In the genomic region with DNA sequence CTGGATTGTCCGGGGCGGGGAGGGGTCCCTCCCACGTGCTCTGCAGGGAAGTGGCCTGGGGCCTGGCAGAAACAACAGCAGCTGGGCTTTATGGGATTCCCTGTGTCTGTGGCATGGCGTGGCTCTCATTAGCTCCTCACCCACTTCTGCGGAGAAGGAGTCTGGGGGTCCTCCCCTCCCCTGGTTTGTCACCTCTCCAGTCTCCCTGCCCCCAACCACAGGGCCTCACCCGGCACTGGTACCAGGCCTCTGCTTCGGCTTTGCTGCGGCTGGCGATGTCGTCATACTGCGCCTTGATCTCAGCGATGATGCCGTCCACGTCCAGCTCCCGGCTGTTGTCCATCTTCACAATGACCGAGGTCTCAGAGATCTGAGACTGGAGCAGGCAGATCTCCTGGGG, we compare ENCODE assay signal across 26 cellular contexts. TPM values are rescaled to one million over a fixed set of nuclear protein-coding genes. Genes with fewer than 3 reads are reported as not detected.
A peak's percentile ranks its signal among the peaks of the same experiment; 100 is the strongest.
DNase-seq lines count a peak whose midpoint lies in the region; ATAC-seq, FAIRE-seq and TF ChIP-seq lines count a peak whose summit lies in the region.
"Had no signal": no experiment of that assay in that cellular context is flagged by ENCODE, and none has a peak within 500 bp of the region (broad histone marks: within the 10 kb centered on the region; RNA-seq: fewer than 3 reads in every experiment).

No MANE protein-coding gene starts in this region.

- ATAC-seq in GM21529 (IDR thresholded peaks at IDR 0.05; ENCODE audit: unreplicated experiment) (no peak), HG02571 (IDR thresholded peaks at IDR 0.05; ENCODE audit: unreplicated experiment) (no peak)
- ATAC-seq: A549 had no signal

- 93 to 96% methylated on average over 16 of the region's 16 CpGs for whole genome bisulfite sequencing in sigmoid colon, 2 donors

- TF ChIP-seq CTCF in HEK293 (tag by site-specific recombination; IDR thresholded peaks at IDR 0.05) = no peak
- TF ChIP-seq CTCF in kidney (IDR thresholded peaks at IDR 0.05; ENCODE audit: borderline replicate concordance, extremely low read depth, insufficient read depth) = no peak
- no peak for TF ChIP-seq CTCF in sigmoid colon (IDR thresholded peaks at IDR 0.05)

- intact Hi-C loops in kidney (cut with DNase I) (no loop called here), sigmoid colon (cut with DNase I) (no loop called here)

- H3K4me3 ChIP-seq in HEK293 (ENCODE audit: low read depth, low read length) (no peak overlapping the region), kidney (ENCODE audit: low read length in 2 of 2) (no peak overlapping the region), sigmoid colon (no peak overlapping the region)
- H3K4me3 ChIP-seq: A549; BLaER1 treated with 17β-estradiol and CSF1 and Interleukin-3, amounts not matched to agents 10 nM and 100 nM had no signal

- FAIRE-seq in kidney (lab: Jason Lieb, UNC) = no peak
- FAIRE-seq: A549, GM12891, GM18507, H54 had no signal

- no peak for TF ChIP-seq EP300 in sigmoid colon (IDR thresholded peaks at IDR 0.05)

- no peak overlapping the region for H3K9ac ChIP-seq in kidney (ENCODE audit: low read length in 2 of 2)
- H3K9ac ChIP-seq: BLaER1 treated with 17β-estradiol and CSF1 and Interleukin-3, amounts not matched to agents 10 nM and 100 nM had no signal

- POLR2A ChIA-PET in HEK293 (lab: Yijun Ruan, JAX) = no interaction called here

- no peaks in the 10 kb centered on the region for H3K27me3 ChIP-seq in sigmoid colon
- H3K27me3 ChIP-seq: BE2C; BLaER1 treated with 17β-estradiol and CSF1 and Interleukin-3, amounts not matched to agents 10 nM and 100 nM had no signal

- CTCF ChIA-PET in HEK293 (lab: Yijun Ruan, JAX) = interaction anchor here (1.1 to 1.6 kb wide), 2 partner anchors 27 to 471 kb away, joined by 4 read pairs; no protein-coding TSS in a partner anchor

- no peaks in the 10 kb centered on the region for H3K36me3 ChIP-seq in HEK293 (ENCODE audit: control insufficient read depth in 2 of 2, insufficient read depth in 1 of 2, low read length in 2 of 2)
- H3K36me3 ChIP-seq in kidney (ENCODE audit: control insufficient read depth in 1 of 2, insufficient read depth in 2 of 2, low read length in 2 of 2) = no peaks in the 10 kb centered on the region
- H3K36me3 ChIP-seq in sigmoid colon = no peaks in the 10 kb centered on the region
- H3K36me3 ChIP-seq: BE2C; BLaER1 treated with 17β-estradiol and CSF1 and Interleukin-3, amounts not matched to agents 10 nM and 100 nM had no signal

- DNase-seq in kidney = peak; percentile 61
- peak; percentile 57 for DNase-seq in sigmoid colon
- no peak for DNase-seq in NCI-H82 (lab: John Stamatoyannopoulos, UW)
- DNase-seq in NCI-H1048 (lab: John Stamatoyannopoulos, UW) = no peak
- DNase-seq: 8988T; ACHN; AML-193; BE2C; Calu3; CD4-positive, alpha-beta memory T cell; COR-L47; DMS53; DMS79 treated with DMSO at 0.1 percent for 48 hours; GF-D8; GOT3; HCEC 1CT had no signal

- H3K27ac ChIP-seq in HEK293 (ENCODE audit: extremely low read depth, low read depth, low read length) = no peak overlapping the region
- no peak overlapping the region for H3K27ac ChIP-seq in kidney (ENCODE audit: low read depth in 2 of 2, low read length in 2 of 2)
- no peak overlapping the region for H3K27ac ChIP-seq in sigmoid colon
- H3K27ac ChIP-seq: A549; BLaER1 treated with 17β-estradiol and CSF1 and Interleukin-3, amounts not matched to agents 10 nM and 100 nM had no signal

- no peaks in the 10 kb centered on the region for H3K9me3 ChIP-seq in HEK293 (ENCODE audit: control insufficient read depth, insufficient read depth, low read depth, low read length)
- no peaks in the 10 kb centered on the region for H3K9me3 ChIP-seq in kidney (ENCODE audit: control insufficient read depth in 1 of 2, low read length in 2 of 2)
- H3K9me3 ChIP-seq in sigmoid colon = no peaks in the 10 kb centered on the region
- H3K9me3 ChIP-seq: A549; BE2C; BLaER1 treated with 17β-estradiol and CSF1 and Interleukin-3, amounts not matched to agents 10 nM and 100 nM had no signal

- no peak for TF ChIP-seq POLR2A in sigmoid colon (IDR thresholded peaks at IDR 0.05)

- H3K4me1 ChIP-seq in HEK293 (ENCODE audit: control insufficient read depth, insufficient read depth, low read length) (no peaks in the 10 kb centered on the region), kidney (ENCODE audit: control insufficient read depth in 1 of 2, insufficient read depth in 1 of 2, low read depth in 1 of 2, low read length in 2 of 2) (no peaks in the 10 kb centered on the region), sigmoid colon (no peaks in the 10 kb centered on the region)
- H3K4me1 ChIP-seq: BE2C had no signal

TF ChIP-seq in HEK293, 187 proteins besides CTCF, POLR2A, EP300 and RAD21:
- TF ChIP-seq SCRT2 (tag by site-specific recombination; IDR thresholded peaks at IDR 0.05) = no peak
- no peak for TF ChIP-seq SETDB1 (IDR thresholded peaks at IDR 0.05; ENCODE audit: insufficient read length, low read length)
- no peak for TF ChIP-seq REPIN1 (tag by site-specific recombination; IDR thresholded peaks at IDR 0.05; ENCODE audit: low read depth)
- peak; percentile 13; the same call in 1 of the 2 replicates for TF ChIP-seq ZIC2 (tag by site-specific recombination; IDR thresholded peaks at IDR 0.05)
- TF ChIP-seq, protein P1, sequence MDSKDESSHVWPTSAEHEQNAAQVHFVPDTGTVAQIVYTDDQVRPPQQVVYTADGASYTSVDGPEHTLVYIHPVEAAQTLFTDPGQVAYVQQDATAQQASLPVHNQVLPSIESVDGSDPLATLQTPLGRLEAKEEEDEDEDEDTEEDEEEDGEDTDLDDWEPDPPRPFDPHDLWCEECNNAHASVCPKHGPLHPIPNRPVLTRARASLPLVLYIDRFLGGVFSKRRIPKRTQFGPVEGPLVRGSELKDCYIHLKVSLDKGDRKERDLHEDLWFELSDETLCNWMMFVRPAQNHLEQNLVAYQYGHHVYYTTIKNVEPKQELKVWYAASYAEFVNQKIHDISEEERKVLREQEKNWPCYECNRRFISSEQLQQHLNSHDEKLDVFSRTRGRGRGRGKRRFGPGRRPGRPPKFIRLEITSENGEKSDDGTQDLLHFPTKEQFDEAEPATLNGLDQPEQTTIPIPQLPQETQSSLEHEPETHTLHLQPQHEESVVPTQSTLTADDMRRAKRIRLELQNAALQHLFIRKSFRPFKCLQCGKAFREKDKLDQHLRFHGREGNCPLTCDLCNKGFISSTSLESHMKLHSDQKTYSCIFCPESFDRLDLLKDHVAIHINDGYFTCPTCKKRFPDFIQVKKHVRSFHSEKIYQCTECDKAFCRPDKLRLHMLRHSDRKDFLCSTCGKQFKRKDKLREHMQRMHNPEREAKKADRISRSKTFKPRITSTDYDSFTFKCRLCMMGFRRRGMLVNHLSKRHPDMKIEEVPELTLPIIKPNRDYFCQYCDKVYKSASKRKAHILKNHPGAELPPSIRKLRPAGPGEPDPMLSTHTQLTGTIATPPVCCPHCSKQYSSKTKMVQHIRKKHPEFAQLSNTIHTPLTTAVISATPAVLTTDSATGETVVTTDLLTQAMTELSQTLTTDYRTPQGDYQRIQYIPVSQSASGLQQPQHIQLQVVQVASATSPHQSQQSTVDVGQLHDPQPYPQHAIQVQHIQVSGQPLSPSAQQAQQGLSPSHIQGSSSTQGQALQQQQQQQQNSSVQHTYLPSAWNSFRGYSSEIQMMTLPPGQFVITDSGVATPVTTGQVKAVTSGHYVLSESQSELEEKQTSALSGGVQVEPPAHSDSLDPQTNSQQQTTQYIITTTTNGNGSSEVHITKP (tag by site-specific recombination; IDR thresholded peaks at IDR 0.05) = no peak
- no peak for TF ChIP-seq ZNF2 (tag by site-specific recombination; IDR thresholded peaks at IDR 0.05)
- TF ChIP-seq ZNF114 (tag by site-specific recombination; IDR thresholded peaks at IDR 0.05) = no peak

RNA-seq across cellular contexts. Expression of a gene that starts 6.4 kb away (rescaled TPM):
- total RNA-seq in kidney (not detected), sigmoid colon (not detected)
- polyA plus RNA-seq in kidney (ENCODE audit: insufficient read depth, low read depth, low replicate concordance) (not detected), sigmoid colon (under 1 TPM in 1 of 3 donors, not detected in 2; 0.03 TPM)
- total RNA-seq: Calu3; CD4-positive, alpha-beta memory T cell; Daoy; G401 had no signal
- polyA plus RNA-seq: A549; CD4-positive, alpha-beta memory T cell had no signal

RNA-seq across cellular contexts. Expression of a gene that starts 14.3 kb away (rescaled TPM):
- not detected for total RNA-seq in kidney
- not detected for polyA plus RNA-seq in kidney (ENCODE audit: insufficient read depth, low read depth, low replicate concordance)
- total RNA-seq in sigmoid colon = not detected
- polyA plus RNA-seq in sigmoid colon = not detected
- total RNA-seq: Calu3; CD4-positive, alpha-beta memory T cell; Daoy; G401 had no signal
- polyA plus RNA-seq: A549; CD4-positive, alpha-beta memory T cell had no signal

RNA-seq across cellular contexts. Expression of a gene that starts 32.5 kb away (rescaled TPM):
- not detected for total RNA-seq in kidney
- 0.58 TPM for polyA plus RNA-seq in kidney (ENCODE audit: insufficient read depth, low read depth, low replicate concordance)
- not detected for total RNA-seq in sigmoid colon
- not detected for polyA plus RNA-seq in sigmoid colon
- total RNA-seq: Calu3; CD4-positive, alpha-beta memory T cell; G401 had no signal
- polyA plus RNA-seq: CD4-positive, alpha-beta memory T cell had no signal

RNA-seq across cellular contexts. Expression of a gene that starts 34.4 kb away (rescaled TPM):
- not detected for total RNA-seq in kidney
- not detected for polyA plus RNA-seq in kidney (ENCODE audit: insufficient read depth, low read depth, low replicate concordance)
- not detected for total RNA-seq in sigmoid colon
- under 1 TPM in 1 of 3 donors, not detected in 2; 0.04 TPM for polyA plus RNA-seq in sigmoid colon
- total RNA-seq: Calu3; CD4-positive, alpha-beta memory T cell had no signal
- polyA plus RNA-seq: A549; CD4-positive, alpha-beta memory T cell had no signal

RNA-seq across cellular contexts. Expression of a gene that starts 52.2 kb away (rescaled TPM):
- total RNA-seq in kidney = not detected
- not detected for polyA plus RNA-seq in kidney (ENCODE audit: insufficient read depth, low read depth, low replicate concordance)
- total RNA-seq in sigmoid colon = not detected
- under 1 TPM in 2 of 3 donors, not detected in 1; 0.60 to 0.61 TPM for polyA plus RNA-seq in sigmoid colon
- total RNA-seq: CD4-positive, alpha-beta memory T cell; Daoy; G401 had no signal
- polyA plus RNA-seq: A549; CD4-positive, alpha-beta memory T cell had no signal

Comparison
In these comparisons a context has a peak if more than half of its experiments do, and no peak if none do; other contexts are left out.
1. DNase-seq: peak in kidney (single experiment) and sigmoid colon (single experiment); none in NCI-H82 (single experiment) and NCI-H1048 (single experiment).